ENCODE assay signal across 8 cellular contexts in the genomic region with DNA sequence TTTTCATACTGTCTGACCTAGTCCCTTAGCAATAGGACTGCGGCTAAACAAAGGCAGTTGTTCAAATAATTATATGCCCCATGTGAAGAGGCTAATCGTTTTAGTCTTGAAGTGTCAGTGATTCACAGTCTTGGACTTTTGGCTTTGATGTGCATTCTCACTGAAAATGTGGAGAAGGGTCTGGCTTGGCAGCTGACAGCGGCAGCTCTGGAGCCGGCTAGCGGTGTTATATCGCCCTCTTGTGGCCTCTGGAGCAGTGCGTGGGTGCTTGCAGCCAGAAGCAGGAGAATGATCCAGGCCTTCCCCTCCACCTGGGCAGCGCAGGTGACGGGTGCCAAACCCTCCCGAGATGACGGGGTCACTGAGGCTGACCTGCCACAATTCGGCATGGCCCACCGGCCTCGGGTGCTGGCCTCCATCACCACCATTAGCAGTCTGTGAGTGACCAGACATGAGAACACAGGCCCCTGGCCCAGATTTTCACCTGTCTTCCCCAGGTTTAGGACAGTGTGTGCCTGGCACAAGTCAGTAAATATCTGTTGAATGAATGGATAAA.
DNase-seq lines count a peak whose midpoint lies in the region; ATAC-seq and TF ChIP-seq lines count a peak whose summit lies in the region.

No MANE protein-coding gene starts in this region.

- 0 out of 2 replicates have a peak overlapping the region, but pooled peaks have one; percentile 0 for H3K9ac ChIP-seq in GM23248

- H3K79me2 ChIP-seq in GM23248 (ENCODE audit: insufficient read depth) = no peaks in the 10 kb centered on the region

- 4 to 5% methylated on average over 9 to 14 of the region's 14 CpGs for WGBS in GM23248 (ENCODE audit: low coverage in 1 of 2, low lambda C conversion rate in 2 of 2, missing lambda C conversion rate in 2 of 2), 2 experiments
- WGBS in lung, 2 donors = 14 to 23% methylated on average over 14 of the region's 14 CpGs

- H3K4me3 ChIP-seq in AG09309 (ENCODE audit: control insufficient read depth, low read depth, low read length) (no peak overlapping the region), GM23248 (no peak overlapping the region), dorsolateral prefrontal cortex (no peak overlapping the region), lung (no peak overlapping the region)

- no peaks in the 10 kb centered on the region for H3K9me2 ChIP-seq in GM23248 (ENCODE audit: insufficient read depth)

- H3K9me3 ChIP-seq in GM23248 (ENCODE audit: low read depth) (no peaks in the 10 kb centered on the region), lung (ENCODE audit: control insufficient read depth in 2 of 2, insufficient read depth in 1 of 2, low read length in 1 of 2) (no peaks in the 10 kb centered on the region)

- H3K4me2 ChIP-seq in GM23248 (ENCODE audit: unreplicated experiment) = no peak overlapping the region

- in situ Hi-C loops in GM23248 (cut with MboI) = no loop called here

- H3K27ac ChIP-seq in GM23248 = peak overlapping the region; percentile 26; the same call in 1 of the 2 replicates
- H3K27ac ChIP-seq in dorsolateral prefrontal cortex = peak overlapping the region in 4 of 59 donors; percentile 23 to 57 (median 28)
- H3K27ac ChIP-seq in lung (ENCODE audit: low read depth in 1 of 2, low read length in 1 of 2) = no peak overlapping the region

- H3K4me1 ChIP-seq in GM23248 (ENCODE audit: insufficient read depth) (peaks cover 13% of the 10 kb centered on the region), lung (ENCODE audit: control insufficient read depth in 2 of 2, insufficient read depth in 2 of 2, low read length in 2 of 2) (no peaks in the 10 kb centered on the region)

- no peak overlapping the region for H2AFZ ChIP-seq in GM23248

- no peaks in the 10 kb centered on the region for H4K20me1 ChIP-seq in GM23248 (ENCODE audit: insufficient read depth)

- intact Hi-C loops in dorsolateral prefrontal cortex (cut with DNase I) = loop anchor here (1.0 to 10.0 kb wide), 4 partner anchors 123 to 1252 kb away; no protein-coding TSS in a partner anchor

- H3F3A ChIP-seq in GM23248 (ENCODE audit: insufficient read depth) = peaks cover 6% of the 10 kb centered on the region; the same call in 1 of the 2 replicates

- H3K27me3 ChIP-seq in GM23248 (replicated peaks; ENCODE audit: insufficient read depth) = no peaks in the 10 kb centered on the region
- H3K27me3 ChIP-seq in dorsolateral prefrontal cortex = no peaks in the 10 kb centered on the region
- no peaks in the 10 kb centered on the region for H3K27me3 ChIP-seq in lung (ENCODE audit: control insufficient read depth, insufficient read depth)

- ATAC-seq in lung (ENCODE audit: insufficient read depth, low FRiP score) (peak; percentile 85), GM19467 (IDR thresholded peaks at IDR 0.05; ENCODE audit: unreplicated experiment) (no peak)

- TF ChIP-seq CTCF in AG09309 (IDR thresholded peaks at IDR 0.05; ENCODE audit: control insufficient read depth, insufficient read depth, low read depth, low read length, missing control alignments) (peak; percentile 99), dorsolateral prefrontal cortex (IDR thresholded peaks at IDR 0.05 in 54 of 56, conservative IDR thresholded peaks at IDR 0.05 in 2 of 56; ENCODE audit: low read depth in 1 of 56, partially characterized antibody in 56 of 56) (peak; percentile 76 to 99 (median 96)), lung (IDR thresholded peaks at IDR 0.05; ENCODE audit: control extremely low read depth, extremely low read depth) (peak; percentile 93)

- H3K36me3 ChIP-seq in GM23248 (ENCODE audit: low read depth) (no peaks in the 10 kb centered on the region; the same call in 1 of the 2 replicates), lung (ENCODE audit: control insufficient read depth in 2 of 2, insufficient read depth in 2 of 2, low read length in 2 of 2) (peaks cover 0 to 13% of the 10 kb centered on the region in 2 donors)

- peak; percentile 53 for DNase-seq in AG09309 (ENCODE audit: low read depth)
- DNase-seq in GM23248 = peak; percentile 84
- DNase-seq in NCI-H345 (lab: John Stamatoyannopoulos, UW) = peak; percentile 61
- peak; percentile 63 to 74 for DNase-seq in activated CD4-positive, alpha-beta T cell treated with anti-CD3 and anti-CD28 coated beads, Interleukin-2, amount 50 U/mL, for 24 hours (ENCODE audit: low read depth in 1 of 2, low spot score in 1 of 2)
- DNase-seq in dorsolateral prefrontal cortex = peak; percentile 72 to 85 (median 77)
- DNase-seq in lung (ENCODE audit: low spot score) = peak; percentile 81
- peak; percentile 64 to 73 (median 65) for DNase-seq in stimulated activated CD4-positive, alpha-beta T cell treated with anti-CD3 and anti-CD28 coated beads, TNF-alpha, amount 100 ng/mL, for 24 hours (ENCODE audit: low read depth in 3 of 3)
